Comparison of ENCODE assay signal across 1 cellular context in the genomic region with DNA sequence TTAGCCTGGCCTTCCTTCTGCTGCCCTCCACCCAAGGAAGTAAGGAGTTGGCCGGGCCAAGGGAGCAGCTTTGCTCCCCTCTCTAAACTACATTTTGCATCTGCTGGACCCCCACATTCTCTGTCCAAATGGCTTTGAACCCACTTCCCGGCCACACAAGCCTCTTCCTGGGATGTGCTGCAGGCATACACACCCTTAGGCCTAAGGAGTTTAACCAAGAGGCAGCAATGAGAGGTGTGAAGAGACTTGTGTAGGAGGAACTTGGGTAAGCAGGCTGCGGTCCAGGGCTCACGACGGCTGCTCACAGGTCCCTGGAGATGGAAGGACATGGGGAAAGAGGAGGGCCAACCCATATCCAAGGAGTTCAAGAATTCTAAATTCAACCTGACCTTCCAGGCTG.
TF ChIP-seq lines count a peak whose summit lies in the region.

No MANE protein-coding gene starts in this region.

TF ChIP-seq in GM23338, 12 proteins besides CTCF, POLR2A, EP300 and RAD21 (continued from another document):
- TF ChIP-seq, protein P1, sequence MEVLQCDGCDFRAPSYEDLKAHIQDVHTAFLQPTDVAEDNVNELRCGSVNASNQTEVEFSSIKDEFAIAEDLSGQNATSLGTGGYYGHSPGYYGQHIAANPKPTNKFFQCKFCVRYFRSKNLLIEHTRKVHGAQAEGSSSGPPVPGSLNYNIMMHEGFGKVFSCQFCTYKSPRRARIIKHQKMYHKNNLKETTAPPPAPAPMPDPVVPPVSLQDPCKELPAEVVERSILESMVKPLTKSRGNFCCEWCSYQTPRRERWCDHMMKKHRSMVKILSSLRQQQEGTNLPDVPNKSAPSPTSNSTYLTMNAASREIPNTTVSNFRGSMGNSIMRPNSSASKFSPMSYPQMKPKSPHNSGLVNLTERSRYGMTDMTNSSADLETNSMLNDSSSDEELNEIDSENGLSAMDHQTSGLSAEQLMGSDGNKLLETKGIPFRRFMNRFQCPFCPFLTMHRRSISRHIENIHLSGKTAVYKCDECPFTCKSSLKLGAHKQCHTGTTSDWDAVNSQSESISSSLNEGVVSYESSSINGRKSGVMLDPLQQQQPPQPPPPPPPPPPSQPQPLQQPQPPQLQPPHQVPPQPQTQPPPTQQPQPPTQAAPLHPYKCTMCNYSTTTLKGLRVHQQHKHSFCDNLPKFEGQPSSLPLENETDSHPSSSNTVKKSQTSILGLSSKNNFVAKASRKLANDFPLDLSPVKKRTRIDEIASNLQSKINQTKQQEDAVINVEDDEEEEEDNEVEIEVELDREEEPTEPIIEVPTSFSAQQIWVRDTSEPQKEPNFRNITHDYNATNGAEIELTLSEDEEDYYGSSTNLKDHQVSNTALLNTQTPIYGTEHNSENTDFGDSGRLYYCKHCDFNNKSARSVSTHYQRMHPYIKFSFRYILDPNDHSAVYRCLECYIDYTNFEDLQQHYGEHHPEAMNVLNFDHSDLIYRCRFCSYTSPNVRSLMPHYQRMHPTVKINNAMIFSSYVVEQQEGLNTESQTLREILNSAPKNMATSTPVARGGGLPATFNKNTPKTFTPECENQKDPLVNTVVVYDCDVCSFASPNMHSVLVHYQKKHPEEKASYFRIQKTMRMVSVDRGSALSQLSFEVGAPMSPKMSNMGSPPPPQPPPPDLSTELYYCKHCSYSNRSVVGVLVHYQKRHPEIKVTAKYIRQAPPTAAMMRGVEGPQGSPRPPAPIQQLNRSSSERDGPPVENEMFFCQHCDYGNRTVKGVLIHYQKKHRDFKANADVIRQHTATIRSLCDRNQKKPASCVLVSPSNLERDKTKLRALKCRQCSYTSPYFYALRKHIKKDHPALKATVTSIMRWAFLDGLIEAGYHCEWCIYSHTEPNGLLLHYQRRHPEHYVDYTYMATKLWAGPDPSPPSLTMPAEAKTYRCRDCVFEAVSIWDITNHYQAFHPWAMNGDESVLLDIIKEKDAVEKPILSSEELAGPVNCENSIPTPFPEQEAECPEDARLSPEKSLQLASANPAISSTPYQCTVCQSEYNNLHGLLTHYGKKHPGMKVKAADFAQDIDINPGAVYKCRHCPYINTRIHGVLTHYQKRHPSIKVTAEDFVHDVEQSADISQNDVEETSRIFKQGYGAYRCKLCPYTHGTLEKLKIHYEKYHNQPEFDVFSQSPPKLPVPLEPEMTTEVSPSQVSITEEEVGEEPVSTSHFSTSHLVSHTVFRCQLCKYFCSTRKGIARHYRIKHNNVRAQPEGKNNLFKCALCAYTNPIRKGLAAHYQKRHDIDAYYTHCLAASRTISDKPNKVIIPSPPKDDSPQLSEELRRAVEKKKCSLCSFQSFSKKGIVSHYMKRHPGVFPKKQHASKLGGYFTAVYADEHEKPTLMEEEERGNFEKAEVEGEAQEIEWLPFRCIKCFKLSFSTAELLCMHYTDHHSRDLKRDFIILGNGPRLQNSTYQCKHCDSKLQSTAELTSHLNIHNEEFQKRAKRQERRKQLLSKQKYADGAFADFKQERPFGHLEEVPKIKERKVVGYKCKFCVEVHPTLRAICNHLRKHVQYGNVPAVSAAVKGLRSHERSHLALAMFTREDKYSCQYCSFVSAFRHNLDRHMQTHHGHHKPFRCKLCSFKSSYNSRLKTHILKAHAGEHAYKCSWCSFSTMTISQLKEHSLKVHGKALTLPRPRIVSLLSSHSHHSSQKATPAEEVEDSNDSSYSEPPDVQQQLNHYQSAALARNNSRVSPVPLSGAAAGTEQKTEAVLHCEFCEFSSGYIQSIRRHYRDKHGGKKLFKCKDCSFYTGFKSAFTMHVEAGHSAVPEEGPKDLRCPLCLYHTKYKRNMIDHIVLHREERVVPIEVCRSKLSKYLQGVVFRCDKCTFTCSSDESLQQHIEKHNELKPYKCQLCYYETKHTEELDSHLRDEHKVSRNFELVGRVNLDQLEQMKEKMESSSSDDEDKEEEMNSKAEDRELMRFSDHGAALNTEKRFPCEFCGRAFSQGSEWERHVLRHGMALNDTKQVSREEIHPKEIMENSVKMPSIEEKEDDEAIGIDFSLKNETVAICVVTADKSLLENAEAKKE (CRISPR knock-in tag; IDR thresholded peaks at IDR 0.05): no peak
- TF ChIP-seq NANOG (IDR thresholded peaks at IDR 0.05; ENCODE audit: borderline replicate concordance): no peak
- TF ChIP-seq, protein P2, sequence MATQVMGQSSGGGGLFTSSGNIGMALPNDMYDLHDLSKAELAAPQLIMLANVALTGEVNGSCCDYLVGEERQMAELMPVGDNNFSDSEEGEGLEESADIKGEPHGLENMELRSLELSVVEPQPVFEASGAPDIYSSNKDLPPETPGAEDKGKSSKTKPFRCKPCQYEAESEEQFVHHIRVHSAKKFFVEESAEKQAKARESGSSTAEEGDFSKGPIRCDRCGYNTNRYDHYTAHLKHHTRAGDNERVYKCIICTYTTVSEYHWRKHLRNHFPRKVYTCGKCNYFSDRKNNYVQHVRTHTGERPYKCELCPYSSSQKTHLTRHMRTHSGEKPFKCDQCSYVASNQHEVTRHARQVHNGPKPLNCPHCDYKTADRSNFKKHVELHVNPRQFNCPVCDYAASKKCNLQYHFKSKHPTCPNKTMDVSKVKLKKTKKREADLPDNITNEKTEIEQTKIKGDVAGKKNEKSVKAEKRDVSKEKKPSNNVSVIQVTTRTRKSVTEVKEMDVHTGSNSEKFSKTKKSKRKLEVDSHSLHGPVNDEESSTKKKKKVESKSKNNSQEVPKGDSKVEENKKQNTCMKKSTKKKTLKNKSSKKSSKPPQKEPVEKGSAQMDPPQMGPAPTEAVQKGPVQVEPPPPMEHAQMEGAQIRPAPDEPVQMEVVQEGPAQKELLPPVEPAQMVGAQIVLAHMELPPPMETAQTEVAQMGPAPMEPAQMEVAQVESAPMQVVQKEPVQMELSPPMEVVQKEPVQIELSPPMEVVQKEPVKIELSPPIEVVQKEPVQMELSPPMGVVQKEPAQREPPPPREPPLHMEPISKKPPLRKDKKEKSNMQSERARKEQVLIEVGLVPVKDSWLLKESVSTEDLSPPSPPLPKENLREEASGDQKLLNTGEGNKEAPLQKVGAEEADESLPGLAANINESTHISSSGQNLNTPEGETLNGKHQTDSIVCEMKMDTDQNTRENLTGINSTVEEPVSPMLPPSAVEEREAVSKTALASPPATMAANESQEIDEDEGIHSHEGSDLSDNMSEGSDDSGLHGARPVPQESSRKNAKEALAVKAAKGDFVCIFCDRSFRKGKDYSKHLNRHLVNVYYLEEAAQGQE (IDR thresholded peaks at IDR 0.05; ENCODE audit: unreplicated experiment): no peak
- TF ChIP-seq EZH2phosphoT487 (IDR thresholded peaks at IDR 0.05; ENCODE audit: unreplicated experiment): no peak
